ENCODE assay signal across 10 cellular contexts in genomic region chr22:17964647-17965046, GRCh38. TPM values are rescaled to one million over a fixed set of nuclear protein-coding genes. Genes with fewer than 3 reads are reported as not detected.
DNase-seq lines count a peak whose midpoint lies in the region; ATAC-seq, FAIRE-seq and TF ChIP-seq lines count a peak whose summit lies in the region.
"Had no signal": no experiment of that assay in that cellular context is flagged by ENCODE, and none has a peak within 500 bp of the region (broad histone marks: within the 10 kb centered on the region; RNA-seq: fewer than 3 reads in every experiment).

No MANE protein-coding gene starts in this region.

- no peak for FAIRE-seq in pancreas (lab: Jason Lieb, UNC)

- H3K36me3 ChIP-seq in esophagus muscularis mucosa, result no peaks in the 10 kb centered on the region
- no peaks in the 10 kb centered on the region for H3K36me3 ChIP-seq in pancreas

- ATAC-seq in GM19467 (IDR thresholded peaks at IDR 0.05; ENCODE audit: unreplicated experiment), result peak; percentile 48
- peak; percentile 76 for ATAC-seq in HG03103 (IDR thresholded peaks at IDR 0.05; ENCODE audit: low read depth, unreplicated experiment)
- no peak for ATAC-seq in pancreas
- no peak for ATAC-seq in sciatic nerve

- no peak for TF ChIP-seq CTCF in GM12865 (IDR thresholded peaks at IDR 0.05; ENCODE audit: insufficient read depth, low read depth, low read length, missing control alignments)
- TF ChIP-seq CTCF in esophagus muscularis mucosa (IDR thresholded peaks at IDR 0.05), result no peak
- TF ChIP-seq CTCF in pancreas (IDR thresholded peaks at IDR 0.05), result no peak

- DNase-seq in GM12865 (ENCODE audit: low read depth), result peak; percentile 80
- no peak for DNase-seq in esophagus muscularis mucosa (ENCODE audit: extremely low spot score)
- no peak for DNase-seq in pancreas
- DNase-seq in middle frontal gyrus (ENCODE audit: extremely low spot score, low spot score), result no peak
- no peak for DNase-seq in sciatic nerve (ENCODE audit: low spot score)
- no peak for DNase-seq in GDM1 (lab: John Stamatoyannopoulos, UW)
- DNase-seq: activated CD4-positive, CD25-positive, alpha-beta regulatory T cell; COR-L47 had no signal

- WGBS in esophagus muscularis mucosa, result 84% methylated on average over 10 of the region's 10 CpGs
- WGBS in pancreas, 2 donors, result 65 to 86% methylated on average over 10 of the region's 10 CpGs

- H3K9me3 ChIP-seq in esophagus muscularis mucosa (no peaks in the 10 kb centered on the region), pancreas (no peaks in the 10 kb centered on the region)

- intact Hi-C loops in esophagus muscularis mucosa (cut with DNase I) (no loop called here), pancreas (cut with DNase I) (no loop called here), sciatic nerve (cut with DNase I) (no loop called here)

- H3K27me3 ChIP-seq in esophagus muscularis mucosa (no peaks in the 10 kb centered on the region), pancreas (no peaks in the 10 kb centered on the region)

- H3K27ac ChIP-seq in esophagus muscularis mucosa (replicated peaks in 1 of 4) (peak overlapping the region; percentile 46 to 65 (median 56)), pancreas (no peak overlapping the region)

- H3K4me3 ChIP-seq in GM12865 (ENCODE audit: low read depth, low read length) (peak overlapping the region; percentile 12), esophagus muscularis mucosa (no peak overlapping the region), pancreas (no peak overlapping the region)

- H3K4me1 ChIP-seq in esophagus muscularis mucosa (peaks cover 33 to 78% (median 50%) of the 10 kb centered on the region in 4 donors), pancreas (no peaks in the 10 kb centered on the region)

- TF ChIP-seq EP300 in esophagus muscularis mucosa (IDR thresholded peaks at IDR 0.05), result no peak

- TF ChIP-seq POLR2A in esophagus muscularis mucosa (IDR thresholded peaks at IDR 0.05; ENCODE audit: low read depth), result no peak

RNA-seq across cellular contexts. Expression of gene MICAL3, which starts 59.7 kb away (rescaled TPM):
- total RNA-seq in esophagus muscularis mucosa (10 to 100 TPM; 35.1 to 91.8 (median 67.8) TPM), pancreas (10 to 100 TPM; 22.6 to 56.8 (median 28.5) TPM), sciatic nerve (131 TPM)
- 10 to 100 TPM in 1 of 2 donors, 1 to 10 TPM in 1; 5.9 to 24.5 TPM for polyA plus RNA-seq in pancreas

Comparison
In these comparisons a context has a peak if more than half of its experiments do, and no peak if none do; other contexts are left out.
1. ATAC-seq: peak in GM19467 (single experiment) and HG03103 (single experiment); none in pancreas (0 of 4) and sciatic nerve (single experiment).
2. H3K27ac ChIP-seq: peak in esophagus muscularis mucosa (4 of 4); none in pancreas (0 of 4).